ENCODE assay signal across 8 cellular contexts in genomic region chr5:16467363-16468219, GRCh38. TPM values are rescaled to one million over a fixed set of nuclear protein-coding genes. Genes with fewer than 3 reads are reported as not detected.
DNase-seq lines count a peak whose midpoint lies in the region; ATAC-seq and TF ChIP-seq lines count a peak whose summit lies in the region.

No MANE protein-coding gene starts in this region.

- peak overlapping the region; percentile 97 for H3K27ac Mint-ChIP-seq in effector memory CD8-positive, alpha-beta T cell
- H3K27ac Mint-ChIP-seq in osteocyte (ENCODE audit: unreplicated experiment): peak overlapping the region; percentile 46

- TF ChIP-seq CTCF in osteocyte (IDR thresholded peaks at IDR 0.05): no peak

- peaks cover 44 to 56% of the 10 kb centered on the region in 2 donors for H3K4me1 Mint-ChIP-seq in effector memory CD8-positive, alpha-beta T cell (ENCODE audit: low read depth in 2 of 2)
- H3K4me1 Mint-ChIP-seq in osteocyte (ENCODE audit: unreplicated experiment): peaks cover 48% of the 10 kb centered on the region

- H3K4me3 Mint-ChIP-seq in effector memory CD8-positive, alpha-beta T cell: peak overlapping the region; percentile 96 to 99
- peak overlapping the region; percentile 97 for H3K4me3 Mint-ChIP-seq in osteocyte (ENCODE audit: unreplicated experiment)

- DNase-seq in NOMO-1 treated with DMSO at 0.1 percent for 48 hours (lab: John Stamatoyannopoulos, UW; ENCODE audit: unreplicated experiment) (peak; percentile 55), NOMO-1 (lab: John Stamatoyannopoulos, UW; ENCODE audit: unreplicated experiment in 2 of 2) (no peak), NAMALWA (ENCODE audit: low spot score) (peak; percentile 15), osteocyte (ENCODE audit: extremely low spot score, unreplicated experiment) (no peak), NCI-H1417 treated with DMSO at 0.1 percent for 48 hours (lab: John Stamatoyannopoulos, UW) (no peak), T1000 (lab: John Stamatoyannopoulos, UW) (no peak)
- no peak for DNase-seq in effector memory CD8-positive, alpha-beta T cell

- no peaks in the 10 kb centered on the region for H3K9me3 Mint-ChIP-seq in effector memory CD8-positive, alpha-beta T cell
- no peaks in the 10 kb centered on the region for H3K9me3 Mint-ChIP-seq in osteocyte (ENCODE audit: unreplicated experiment)

- no peaks in the 10 kb centered on the region for H3K27me3 Mint-ChIP-seq in effector memory CD8-positive, alpha-beta T cell
- no peaks in the 10 kb centered on the region for H3K27me3 Mint-ChIP-seq in osteocyte (ENCODE audit: unreplicated experiment)

- ATAC-seq in HG02610 (IDR thresholded peaks at IDR 0.05; ENCODE audit: unreplicated experiment): peak; percentile 91
- ATAC-seq in effector memory CD8-positive, alpha-beta T cell (replicated peaks): no peak

- H3K36me3 Mint-ChIP-seq in effector memory CD8-positive, alpha-beta T cell (ENCODE audit: insufficient read depth): peaks cover 36% of the 10 kb centered on the region
- H3K36me3 Mint-ChIP-seq in osteocyte (ENCODE audit: unreplicated experiment): peaks cover 12% of the 10 kb centered on the region

RNA-seq across cellular contexts. Expression of gene ZNF622, which starts 2.0 kb away (rescaled TPM):
- 29.2 and 30.7 TPM in 2 replicates for total RNA-seq in osteocyte

Comparison
In these comparisons a context has a peak if more than half of its experiments do, and no peak if none do; other contexts are left out.
1. DNase-seq: peak in NOMO-1 treated with DMSO at 0.1 percent for 48 hours (single experiment) and NAMALWA (single experiment); none in NOMO-1 (0 of 2), effector memory CD8-positive, alpha-beta T cell (0 of 3), osteocyte (single experiment), NCI-H1417 treated with DMSO at 0.1 percent for 48 hours (single experiment) and T1000 (single experiment).